In the genomic region with DNA sequence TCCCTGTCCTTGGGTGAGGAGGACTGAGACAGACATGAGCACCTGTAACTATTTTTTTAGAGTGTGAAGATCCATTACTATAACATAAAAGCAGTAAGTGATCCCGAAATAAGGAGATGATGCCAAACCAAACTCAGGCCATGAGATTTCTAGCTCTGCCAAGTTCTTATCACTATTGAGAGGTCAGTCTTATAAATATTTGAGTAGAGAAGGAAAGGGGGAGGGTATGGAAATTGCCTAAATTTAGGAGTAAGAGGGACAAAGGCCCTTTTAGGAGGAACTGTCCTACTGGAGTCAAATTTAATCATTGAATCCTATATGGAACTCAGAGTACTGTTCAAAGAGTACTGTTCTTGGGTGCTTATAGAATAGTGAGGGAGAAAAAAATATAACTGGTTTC, we compare ENCODE assay signal across 28 cellular contexts.
"Had no signal": no experiment of that assay in that cellular context is flagged by ENCODE, and none has a peak within 500 bp of the region (broad histone marks: within the 10 kb centered on the region; RNA-seq: fewer than 3 reads in every experiment).

No MANE protein-coding gene starts in this region.

- H3K9me3 ChIP-seq: ascending aorta, esophagus muscularis mucosa, gastrocnemius medialis, heart left ventricle had no signal

- H3K36me3 ChIP-seq: ascending aorta, brain microvascular endothelial cell, esophagus muscularis mucosa, gastrocnemius medialis, heart left ventricle had no signal

- H3K4me3 ChIP-seq: ascending aorta, esophagus muscularis mucosa, gastrocnemius medialis, heart left ventricle had no signal

- H3K36me3 Mint-ChIP-seq: activated naive CD4-positive, alpha-beta T cell treated with anti-CD3 and anti-CD28 coated beads, Interleukin-2, amount 10 ng/mL, durations not matched to agents 7 days and 5 days; activated naive CD4-positive, alpha-beta T cell treated with anti-CD3 and anti-CD28 coated beads, Interleukin-2, amount 50 U/mL, for 72 hours; activated naive CD8-positive, alpha-beta T cell treated with anti-CD3 and anti-CD28 coated beads, Interleukin-2, amount 10 ng/mL, durations not matched to agents 7 days and 5 days had no signal

- H3K27ac Mint-ChIP-seq: activated CD4-positive, alpha-beta memory T cell treated with anti-CD3 and anti-CD28 coated beads, Interleukin-2, amount 10 ng/mL, durations not matched to agents 7 days and 5 days; activated CD4-positive, alpha-beta T cell treated with anti-CD3 and anti-CD28 coated beads, Interleukin-2, amount 10 ng/mL, durations not matched to agents 7 days and 5 days; activated naive CD4-positive, alpha-beta T cell treated with anti-CD3 and anti-CD28 coated beads, Interleukin-2, amount 10 ng/mL, durations not matched to agents 7 days and 5 days; activated naive CD4-positive, alpha-beta T cell treated with anti-CD3 and anti-CD28 coated beads, Interleukin-2, amount 50 U/mL, for 72 hours; activated naive CD8-positive, alpha-beta T cell treated with anti-CD3 and anti-CD28 coated beads, Interleukin-2, amount 10 ng/mL, durations not matched to agents 7 days and 5 days; activated T-cell treated with anti-CD3 and anti-CD28 coated beads, Interleukin-2, amount 50 U/mL, for 24 hours; activated T-cell treated with anti-CD3 and anti-CD28 coated beads, Interleukin-2, amount 50 U/mL, for 72 hours; effector memory CD8-positive, alpha-beta T cell had no signal

- H3K4me1 Mint-ChIP-seq: activated CD4-positive, alpha-beta memory T cell treated with anti-CD3 and anti-CD28 coated beads, Interleukin-2, amount 10 ng/mL, durations not matched to agents 7 days and 5 days; activated CD4-positive, alpha-beta T cell treated with anti-CD3 and anti-CD28 coated beads, Interleukin-2, amount 10 ng/mL, durations not matched to agents 7 days and 5 days; activated naive CD4-positive, alpha-beta T cell treated with anti-CD3 and anti-CD28 coated beads, Interleukin-2, amount 10 ng/mL, durations not matched to agents 7 days and 5 days; activated naive CD8-positive, alpha-beta T cell treated with anti-CD3 and anti-CD28 coated beads, Interleukin-2, amount 10 ng/mL, durations not matched to agents 7 days and 5 days; central memory CD8-positive, alpha-beta T cell had no signal

- ATAC-seq: activated naive CD4-positive, alpha-beta T cell treated with anti-CD3 and anti-CD28 coated beads, Interleukin-2, amount 50 U/mL, for 72 hours; activated T-cell treated with anti-CD3 and anti-CD28 coated beads, Interleukin-2, amount 50 U/mL, for 72 hours; effector memory CD8-positive, alpha-beta T cell; foreskin keratinocyte; gastrocnemius medialis had no signal

- H3K4me1 ChIP-seq: ascending aorta, esophagus muscularis mucosa, gastrocnemius medialis had no signal

- H3K4me3 Mint-ChIP-seq: activated CD4-positive, alpha-beta memory T cell treated with anti-CD3 and anti-CD28 coated beads, Interleukin-2, amount 10 ng/mL, durations not matched to agents 7 days and 5 days; activated CD4-positive, alpha-beta T cell treated with anti-CD3 and anti-CD28 coated beads, Interleukin-2, amount 10 ng/mL, durations not matched to agents 7 days and 5 days; activated naive CD4-positive, alpha-beta T cell treated with anti-CD3 and anti-CD28 coated beads, Interleukin-2, amount 10 ng/mL, durations not matched to agents 7 days and 5 days; activated naive CD8-positive, alpha-beta T cell treated with anti-CD3 and anti-CD28 coated beads, Interleukin-2, amount 10 ng/mL, durations not matched to agents 7 days and 5 days; activated T-cell treated with anti-CD3 and anti-CD28 coated beads, Interleukin-2, amount 50 U/mL, for 24 hours; activated T-cell treated with anti-CD3 and anti-CD28 coated beads, Interleukin-2, amount 50 U/mL, for 72 hours; central memory CD8-positive, alpha-beta T cell; effector memory CD8-positive, alpha-beta T cell had no signal

- H3K27ac ChIP-seq: ascending aorta, brain microvascular endothelial cell, esophagus muscularis mucosa, foreskin keratinocyte, gastrocnemius medialis, heart left ventricle had no signal

- DNase-seq: activated CD4-positive, alpha-beta memory T cell treated with anti-CD3 and anti-CD28 coated beads, Interleukin-2, amount 10 ng/mL, durations not matched to agents 7 days and 5 days; activated CD4-positive, alpha-beta T cell treated with anti-CD3 and anti-CD28 coated beads for 1 hour; activated CD4-positive, alpha-beta T cell treated with anti-CD3 and anti-CD28 coated beads for 4 hours; activated CD4-positive, alpha-beta T cell treated with anti-CD3 and anti-CD28 coated beads, Interleukin-2, amount 10 ng/mL, durations not matched to agents 7 days and 5 days; activated CD4-positive, alpha-beta T cell treated with anti-CD3 and anti-CD28 coated beads, Interleukin-2, amount 50 U/mL, for 4 hours; activated CD8-positive, alpha-beta memory T cell treated with anti-CD3 and anti-CD28 coated beads, Interleukin-2, amount 50 U/mL, for 48 hours; activated gamma-delta T cell; activated naive CD4-positive, alpha-beta T cell; activated naive CD4-positive, alpha-beta T cell treated with anti-CD3 and anti-CD28 coated beads, Interleukin-2, amount 10 ng/mL, durations not matched to agents 7 days and 5 days; activated naive CD8-positive, alpha-beta T cell treated with anti-CD3 and anti-CD28 coated beads, Interleukin-2, amount 10 ng/mL, durations not matched to agents 7 days and 5 days; activated T-cell treated with anti-CD3 and anti-CD28 coated beads for 4 hours; activated T-cell treated with anti-CD3 and anti-CD28 coated beads, Interleukin-2, amount 50 U/mL, for 24 hours; activated T-cell treated with anti-CD3 and anti-CD28 coated beads, Interleukin-2, amount 50 U/mL, for 72 hours; brain microvascular endothelial cell; cortex of kidney; dermis blood vessel endothelial cell; effector CD4-positive, alpha-beta T cell; effector memory CD8-positive, alpha-beta T cell; erythroblast; gastrocnemius medialis; glutamatergic neuron; heart left ventricle; T-helper 2 cell had no signal

- H3K27me3 ChIP-seq: ascending aorta, brain microvascular endothelial cell, esophagus muscularis mucosa, foreskin keratinocyte, gastrocnemius medialis, heart left ventricle had no signal

- H3K27me3 Mint-ChIP-seq: activated CD4-positive, alpha-beta memory T cell treated with anti-CD3 and anti-CD28 coated beads, Interleukin-2, amount 10 ng/mL, durations not matched to agents 7 days and 5 days; activated CD4-positive, alpha-beta T cell treated with anti-CD3 and anti-CD28 coated beads, Interleukin-2, amount 10 ng/mL, durations not matched to agents 7 days and 5 days; activated naive CD4-positive, alpha-beta T cell treated with anti-CD3 and anti-CD28 coated beads, Interleukin-2, amount 10 ng/mL, durations not matched to agents 7 days and 5 days; activated naive CD8-positive, alpha-beta T cell treated with anti-CD3 and anti-CD28 coated beads, Interleukin-2, amount 10 ng/mL, durations not matched to agents 7 days and 5 days; activated T-cell treated with anti-CD3 and anti-CD28 coated beads, Interleukin-2, amount 50 U/mL, for 24 hours; central memory CD8-positive, alpha-beta T cell; effector memory CD8-positive, alpha-beta T cell had no signal

- H3K9me3 Mint-ChIP-seq: activated naive CD4-positive, alpha-beta T cell treated with anti-CD3 and anti-CD28 coated beads, Interleukin-2, amount 10 ng/mL, durations not matched to agents 7 days and 5 days; activated naive CD8-positive, alpha-beta T cell treated with anti-CD3 and anti-CD28 coated beads, Interleukin-2, amount 10 ng/mL, durations not matched to agents 7 days and 5 days had no signal
